Comparison of ENCODE assay signal across 9 cellular contexts in genomic region chr14:56490379-56490778, GRCh38.
DNase-seq lines count a peak whose midpoint lies in the region; ATAC-seq, FAIRE-seq and TF ChIP-seq lines count a peak whose summit lies in the region.
"Had no signal": no experiment of that assay in that cellular context is flagged by ENCODE, and none has a peak within 500 bp of the region (broad histone marks: within the 10 kb centered on the region; RNA-seq: fewer than 3 reads in every experiment).

No MANE protein-coding gene starts in this region.

- no peak overlapping the region for H3K4me3 Mint-ChIP-seq in astrocyte (ENCODE audit: unreplicated experiment)
- H3K4me3 Mint-ChIP-seq: CD8-positive, alpha-beta memory T cell had no signal

- H3K4me3 ChIP-seq in astrocyte (ENCODE audit: insufficient read depth, low read depth, low read length), result no peak overlapping the region

- no peaks in the 10 kb centered on the region for H4K20me1 ChIP-seq in astrocyte (ENCODE audit: insufficient read depth, low read length)

- H3K27ac Mint-ChIP-seq in astrocyte (ENCODE audit: unreplicated experiment), result no peak overlapping the region
- H3K27ac Mint-ChIP-seq: CD8-positive, alpha-beta memory T cell had no signal

- no peak overlapping the region for H2AFZ ChIP-seq in astrocyte (ENCODE audit: low read depth, low read length)

- H3K27ac ChIP-seq in astrocyte (ENCODE audit: low read depth, low read length), result no peak overlapping the region

- H3K9ac ChIP-seq in astrocyte (ENCODE audit: low read length), result no peak overlapping the region

- peaks cover 3% of the 10 kb centered on the region for H3K4me1 ChIP-seq in astrocyte (ENCODE audit: insufficient read depth, low read length)

- TF ChIP-seq CTCF in astrocyte (IDR thresholded peaks at IDR 0.05; ENCODE audit: insufficient read depth, low read depth, low read length), result peak; percentile 50

- H3K36me3 Mint-ChIP-seq in astrocyte (ENCODE audit: low read depth, unreplicated experiment), result no peaks in the 10 kb centered on the region
- H3K36me3 Mint-ChIP-seq: CD8-positive, alpha-beta memory T cell had no signal

- no peaks in the 10 kb centered on the region for H3K36me3 ChIP-seq in astrocyte (ENCODE audit: insufficient read depth, low read length)

- peaks cover 1% of the 10 kb centered on the region for H3K4me1 Mint-ChIP-seq in astrocyte (ENCODE audit: low read depth, unreplicated experiment)

- DNase-seq in NCI-H2227 (lab: John Stamatoyannopoulos, UW; ENCODE audit: unreplicated experiment) (peak; percentile 46), NCI-H2227 treated with DMSO at 0.1 percent for 48 hours (lab: John Stamatoyannopoulos, UW) (no peak), NCI-H2107 (lab: John Stamatoyannopoulos, UW) (peak; percentile 37), astrocyte (ENCODE audit: low read depth) (peak; percentile 14), kidney tubule cell (ENCODE audit: low spot score) (peak; percentile 44), HK-2 (ENCODE audit: unreplicated experiment) (no peak)

- peaks cover 2% of the 10 kb centered on the region for H3K27me3 Mint-ChIP-seq in astrocyte (ENCODE audit: low read depth, unreplicated experiment)

- no peak for ATAC-seq in GM18861 (IDR thresholded peaks at IDR 0.05; ENCODE audit: unreplicated experiment)
- ATAC-seq in HG03521 (IDR thresholded peaks at IDR 0.05; ENCODE audit: unreplicated experiment), result no peak

- H3K79me2 ChIP-seq in astrocyte (ENCODE audit: insufficient read depth, low read length), result no peaks in the 10 kb centered on the region

- no peak for FAIRE-seq in astrocyte (lab: Jason Lieb, UNC)

- no peak overlapping the region for H3K4me2 ChIP-seq in astrocyte (ENCODE audit: low read length)

- H3K27me3 ChIP-seq in astrocyte (ENCODE audit: insufficient read depth, low read length), result no peaks in the 10 kb centered on the region

- no peaks in the 10 kb centered on the region for H3K9me3 Mint-ChIP-seq in astrocyte (ENCODE audit: unreplicated experiment)
- H3K9me3 Mint-ChIP-seq: CD8-positive, alpha-beta memory T cell had no signal

- H3K9me3 ChIP-seq in astrocyte (ENCODE audit: insufficient read depth, low read depth, low read length), result no peaks in the 10 kb centered on the region

Comparison
In these comparisons a context has a peak if more than half of its experiments do, and no peak if none do; other contexts are left out.
1. DNase-seq: peak in NCI-H2227 (single experiment), NCI-H2107 (single experiment), astrocyte (single experiment) and kidney tubule cell (single experiment); none in NCI-H2227 treated with DMSO at 0.1 percent for 48 hours (single experiment) and HK-2 (single experiment).